ENCODE assay signal across 8 cellular contexts in genomic region chr5:123035950-123036390, GRCh38. TPM values are rescaled to one million over a fixed set of nuclear protein-coding genes. Genes with fewer than 3 reads are reported as not detected.
DNase-seq lines count a peak whose midpoint lies in the region; ATAC-seq and TF ChIP-seq lines count a peak whose summit lies in the region.

No MANE protein-coding gene starts in this region.

- H3K36me3 ChIP-seq in PC-3 (ENCODE audit: low read depth, low read length), result no peaks in the 10 kb centered on the region
- H3K36me3 ChIP-seq in subcutaneous abdominal adipose tissue (ENCODE audit: control insufficient read depth in 5 of 5, insufficient read depth in 5 of 5, low read length in 5 of 5), result no peaks in the 10 kb centered on the region

- no peaks in the 10 kb centered on the region for H3F3A ChIP-seq in PC-3 (ENCODE audit: low read length, unreplicated experiment)

- H3K9me2 ChIP-seq in PC-3 (replicated peaks; ENCODE audit: low read length), result no peaks in the 10 kb centered on the region

- H3K4me1 ChIP-seq in PC-3 (ENCODE audit: insufficient read depth, low read length), result 0 out of 2 replicates have a peak, but pooled peaks cover 8% of the 10 kb centered on the region
- peaks cover 0 to 30% (median 19%) of the 10 kb centered on the region in 5 donors for H3K4me1 ChIP-seq in subcutaneous abdominal adipose tissue (ENCODE audit: control insufficient read depth in 5 of 5, insufficient read depth in 5 of 5, low read length in 5 of 5)

- POLR2A ChIA-PET in activated CD4-positive, alpha-beta T cell treated with anti-CD3 and anti-CD28 coated beads, Interleukin-2, amount 10 ng/mL, durations not matched to agents 7 days and 5 days (lab: Charles Lee), result no interaction called here
- POLR2A ChIA-PET in HEK293T (lab: Yijun Ruan, JAX), result interaction anchor here (1.0 to 1.4 kb wide), 3 partner anchors 53 to 476 kb away, joined by 3 to 9 read pairs (median 3); partner anchors contain the start of genes PRDM6 and SNX24
- POLR2A ChIA-PET in PC-3 (lab: Charles Lee; ENCODE audit: unreplicated experiment), result no interaction called here

- peaks cover 10% of the 10 kb centered on the region for H3K4me1 Mint-ChIP-seq in activated CD4-positive, alpha-beta T cell treated with anti-CD3 and anti-CD28 coated beads, Interleukin-2, amount 10 ng/mL, durations not matched to agents 7 days and 5 days

- DNase-seq in activated CD4-positive, alpha-beta T cell treated with anti-CD3 and anti-CD28 coated beads, Interleukin-2, amount 10 ng/mL, durations not matched to agents 7 days and 5 days, result no peak
- no peak for DNase-seq in activated CD4-positive, alpha-beta T cell treated with anti-CD3 and anti-CD28 coated beads, Interleukin-2, amount 50 U/mL, for 4 hours
- DNase-seq in HEK293T (ENCODE audit: extremely low spot score) (peak; percentile 59), PC-3 (peak; percentile 39), dorsolateral prefrontal cortex (peak in 2 of 10 donors; percentile 9 to 45), left lobe of liver (ENCODE audit: low spot score) (no peak), inferior parietal cortex (ENCODE audit: extremely low spot score) (no peak)

- no peaks in the 10 kb centered on the region for H4K20me1 ChIP-seq in PC-3 (ENCODE audit: low read length)

- H3K27ac Mint-ChIP-seq in activated CD4-positive, alpha-beta T cell treated with anti-CD3 and anti-CD28 coated beads, Interleukin-2, amount 10 ng/mL, durations not matched to agents 7 days and 5 days, result no peak overlapping the region

- intact Hi-C loops in PC-3 (cut with micrococcal nuclease) (loop anchor here (10.0 kb wide), 2 partner anchors 191 to 311 kb away; partner anchors contain the start of gene SNX24), dorsolateral prefrontal cortex (cut with DNase I) (no loop called here)

- TF ChIP-seq CTCF in PC-3 (conservative IDR thresholded peaks at IDR 0.05; ENCODE audit: low read depth, low read length), result no peak
- TF ChIP-seq CTCF in dorsolateral prefrontal cortex (IDR thresholded peaks at IDR 0.05 in 54 of 56, conservative IDR thresholded peaks at IDR 0.05 in 2 of 56; ENCODE audit: low read depth in 1 of 56, partially characterized antibody in 56 of 56), result no peak

- H3K4me3 Mint-ChIP-seq in activated CD4-positive, alpha-beta T cell treated with anti-CD3 and anti-CD28 coated beads, Interleukin-2, amount 10 ng/mL, durations not matched to agents 7 days and 5 days, result peak overlapping the region; percentile 12

- ATAC-seq in PC-3 (peak; percentile 48), left lobe of liver (peak; percentile 57)

- H3K27ac ChIP-seq in PC-3 (ENCODE audit: low read length), result no peak overlapping the region
- peak overlapping the region in 34 of 59 donors; percentile 1 to 89 (median 65) for H3K27ac ChIP-seq in dorsolateral prefrontal cortex
- H3K27ac ChIP-seq in subcutaneous abdominal adipose tissue (ENCODE audit: low read depth, low read length), result peak overlapping the region; percentile 79

- peaks cover 60% of the 10 kb centered on the region for H3K27me3 Mint-ChIP-seq in activated CD4-positive, alpha-beta T cell treated with anti-CD3 and anti-CD28 coated beads, Interleukin-2, amount 10 ng/mL, durations not matched to agents 7 days and 5 days

- H3K9ac ChIP-seq in PC-3 (ENCODE audit: low read length), result peak overlapping the region; percentile 69
- H3K9ac ChIP-seq in subcutaneous abdominal adipose tissue (ENCODE audit: low read length in 5 of 5), result peak overlapping the region in 4 of 5 donors; percentile 72 to 87 (median 76)

- H3K4me3 ChIP-seq in PC-3 (ENCODE audit: low read length) (peak overlapping the region; percentile 90), dorsolateral prefrontal cortex (peak overlapping the region; percentile 50 to 84 (median 70)), subcutaneous abdominal adipose tissue (ENCODE audit: low read depth in 1 of 5, low read length in 5 of 5) (peak overlapping the region; percentile 71 to 86 (median 79))

- no peaks in the 10 kb centered on the region for H3K9me3 Mint-ChIP-seq in activated CD4-positive, alpha-beta T cell treated with anti-CD3 and anti-CD28 coated beads, Interleukin-2, amount 10 ng/mL, durations not matched to agents 7 days and 5 days

- no TSS peak for BruUV-seq in PC-3 (replicated peaks; lab: Mats Ljungman, UMichigan)

- H3K27me3 ChIP-seq in PC-3 (ENCODE audit: low read length) (no peaks in the 10 kb centered on the region), dorsolateral prefrontal cortex (peaks cover 0 to 47% (median 27%) of the 10 kb centered on the region in 45 donors), subcutaneous abdominal adipose tissue (ENCODE audit: control insufficient read depth in 5 of 5, insufficient read depth in 4 of 5, low read length in 5 of 5) (no peaks in the 10 kb centered on the region)

- H3K9me3 ChIP-seq in PC-3 (ENCODE audit: low read length) (no peaks in the 10 kb centered on the region), subcutaneous abdominal adipose tissue (ENCODE audit: control insufficient read depth in 5 of 5, low read length in 5 of 5) (no peaks in the 10 kb centered on the region)

- H2AFZ ChIP-seq in PC-3 (ENCODE audit: low read length), result peak overlapping the region; percentile 93

- CTCF ChIA-PET in activated CD4-positive, alpha-beta T cell treated with anti-CD3 and anti-CD28 coated beads, Interleukin-2, amount 10 ng/mL, durations not matched to agents 7 days and 5 days (lab: Charles Lee), result no interaction called here
- CTCF ChIA-PET in HEK293T (lab: Yijun Ruan, JAX) (no interaction called here), PC-3 (lab: Charles Lee) (interaction anchor here (0.5 kb wide), 1 partner anchor 341 kb away, joined by 15 read pairs; no protein-coding TSS in a partner anchor)

- peak overlapping the region; percentile 98 for H3K4me2 ChIP-seq in PC-3 (ENCODE audit: low read length)

- H3K79me2 ChIP-seq in PC-3 (ENCODE audit: low read length), result no peaks in the 10 kb centered on the region

- no peaks in the 10 kb centered on the region for H3K36me3 Mint-ChIP-seq in activated CD4-positive, alpha-beta T cell treated with anti-CD3 and anti-CD28 coated beads, Interleukin-2, amount 10 ng/mL, durations not matched to agents 7 days and 5 days (ENCODE audit: low read depth)

TF ChIP-seq in HEK293T, 16 proteins besides CTCF, POLR2A, EP300 and RAD21:
- no peak for TF ChIP-seq ARNT (IDR thresholded peaks at IDR 0.05)
- peak; percentile 57; the same call in 1 of the 2 replicates for TF ChIP-seq L3MBTL2 (conservative IDR thresholded peaks at IDR 0.05)

RNA-seq across cellular contexts. Expression of gene PPIC, which starts 0.6 kb away (rescaled TPM):
- not detected for total RNA-seq in activated CD4-positive, alpha-beta T cell treated with anti-CD3 and anti-CD28 coated beads, Interleukin-2, amount 10 ng/mL, durations not matched to agents 7 days and 5 days
- total RNA-seq in PC-3 (2014; rRNA removed) (8.8 and 14.6 TPM in 2 replicates), dorsolateral prefrontal cortex (10 to 100 TPM in 4 of 120 experiments, 1 to 10 TPM in 116; 1.0 to 10.4 (median 4.0) TPM), left lobe of liver (18.6 TPM)

RNA-seq across cellular contexts. Expression of gene PRDM6, which starts 53.1 kb away (rescaled TPM):
- total RNA-seq in activated CD4-positive, alpha-beta T cell treated with anti-CD3 and anti-CD28 coated beads, Interleukin-2, amount 10 ng/mL, durations not matched to agents 7 days and 5 days, result not detected
- total RNA-seq in PC-3 (2014; rRNA removed) (not detected in 2 replicates), dorsolateral prefrontal cortex (1 to 10 TPM in 79 of 120 experiments, under 1 TPM in 41; 0.27 to 7.8 (median 1.4) TPM), left lobe of liver (0.35 TPM)

Comparison
In these comparisons a context has a peak if more than half of its experiments do, and no peak if none do; other contexts are left out.
1. DNase-seq: peak in HEK293T (single experiment) and PC-3 (single experiment); none in activated CD4-positive, alpha-beta T cell treated with anti-CD3 and anti-CD28 coated beads, Interleukin-2, amount 10 ng/mL, durations not matched to agents 7 days and 5 days (single experiment), activated CD4-positive, alpha-beta T cell treated with anti-CD3 and anti-CD28 coated beads, Interleukin-2, amount 50 U/mL, for 4 hours (0 of 2), left lobe of liver (single experiment) and inferior parietal cortex (single experiment).
2. Peak in every context shown above with its lines, with median percentiles within 50 percentile points of each other: H3K4me3 ChIP-seq.